ENCODE assay signal across 7 cellular contexts in the genomic region with DNA sequence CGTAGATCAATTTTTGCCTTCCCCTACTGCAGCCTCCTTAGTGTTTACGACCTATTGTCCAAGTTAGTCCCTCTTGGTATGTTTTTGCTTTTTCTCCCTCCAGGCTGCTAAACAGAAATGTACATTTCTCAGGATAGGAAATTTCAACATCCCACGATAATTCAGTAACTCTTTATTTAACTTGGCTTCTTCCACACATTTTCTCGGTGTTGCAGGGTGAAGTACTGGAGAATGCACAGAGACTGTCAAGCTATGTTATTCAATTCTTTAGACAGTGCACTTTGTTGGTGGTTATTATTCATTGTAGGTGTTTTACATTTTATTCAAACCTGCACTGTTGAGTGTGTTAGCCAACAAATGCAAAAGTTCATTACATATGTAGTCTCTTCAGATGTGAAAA.
"Had no signal": no experiment of that assay in that cellular context is flagged by ENCODE, and none has a peak within 500 bp of the region (broad histone marks: within the 10 kb centered on the region; RNA-seq: fewer than 3 reads in every experiment).

No MANE protein-coding gene starts in this region.

- H3K36me3 Mint-ChIP-seq: IgD-negative memory B cell had no signal

- DNase-seq: IMR-90, KBM-7, KG1 had no signal

- FAIRE-seq: HTR-8/SVneo, K562 had no signal

- H3K4me3 ChIP-seq: K562 had no signal

- H3K4me1 Mint-ChIP-seq: IgD-negative memory B cell had no signal

- ATAC-seq: K562 had no signal

- H3K27me3 Mint-ChIP-seq: IgD-negative memory B cell had no signal

- H3K27ac ChIP-seq: HL-60 had no signal

- H3K4me3 Mint-ChIP-seq: IgD-negative memory B cell had no signal

- H3K27ac Mint-ChIP-seq: IgD-negative memory B cell had no signal
